ENCODE assay signal across 10 cellular contexts in the genomic region with DNA sequence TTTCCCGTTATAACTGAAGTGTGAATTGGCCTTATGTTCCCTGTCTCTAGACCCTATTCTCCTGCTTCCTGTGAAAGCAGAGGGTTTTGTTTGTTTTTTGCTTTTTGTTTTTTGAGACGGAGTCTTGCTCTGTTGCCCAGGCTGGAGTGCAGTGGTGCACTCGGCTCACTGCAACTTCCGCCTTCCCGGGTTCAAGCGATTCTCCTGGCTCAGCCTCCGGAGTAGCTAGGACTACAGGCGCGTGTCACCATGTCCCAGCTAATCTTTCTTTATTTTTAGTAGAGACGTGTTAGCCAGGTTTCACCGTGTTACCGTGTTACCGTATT. TPM values are rescaled to one million over a fixed set of nuclear protein-coding genes. Genes with fewer than 3 reads are reported as not detected.
DNase-seq lines count a peak whose midpoint lies in the region; ATAC-seq and TF ChIP-seq lines count a peak whose summit lies in the region.
"Had no signal": no experiment of that assay in that cellular context is flagged by ENCODE, and none has a peak within 500 bp of the region (broad histone marks: within the 10 kb centered on the region; RNA-seq: fewer than 3 reads in every experiment).

No MANE protein-coding gene starts in this region.

- no peak for TF ChIP-seq POLR2A in esophagus muscularis mucosa (IDR thresholded peaks at IDR 0.05; ENCODE audit: low read depth)
- TF ChIP-seq POLR2A in GM18505 (IDR thresholded peaks at IDR 0.05; ENCODE audit: borderline replicate concordance, extremely low read depth, insufficient read depth, insufficient read length), result no peak

- H3K79me2 ChIP-seq in PC-3 (ENCODE audit: low read length), result no peaks in the 10 kb centered on the region

- no peaks in the 10 kb centered on the region for H3K36me3 Mint-ChIP-seq in natural killer cell treated with Interleukin-12 subunit alpha and Interleukin-12 subunit beta and Interleukin-15 and Interleukin-18, amount 100 ng/mL, for 72 hours

- intact Hi-C loops in PC-3 (cut with micrococcal nuclease) (loop anchor here (1.0 kb wide), 1 partner anchor 59 kb away; no protein-coding TSS in a partner anchor), esophagus muscularis mucosa (cut with DNase I) (no loop called here)

- H3K9me3 Mint-ChIP-seq in natural killer cell treated with Interleukin-12 subunit alpha and Interleukin-12 subunit beta and Interleukin-15 and Interleukin-18, amount 100 ng/mL, for 72 hours, result no peaks in the 10 kb centered on the region

- H3K9me3 ChIP-seq in PC-3 (ENCODE audit: low read length), result no peaks in the 10 kb centered on the region
- no peaks in the 10 kb centered on the region for H3K9me3 ChIP-seq in esophagus muscularis mucosa

- peaks cover 7 to 8% of the 10 kb centered on the region in 2 donors for H3K27me3 Mint-ChIP-seq in natural killer cell treated with Interleukin-12 subunit alpha and Interleukin-12 subunit beta and Interleukin-15 and Interleukin-18, amount 100 ng/mL, for 72 hours

- H3K27me3 ChIP-seq in PC-3 (ENCODE audit: low read length), result no peaks in the 10 kb centered on the region
- no peaks in the 10 kb centered on the region for H3K27me3 ChIP-seq in esophagus muscularis mucosa

- TF ChIP-seq CTCF in AG09309 (IDR thresholded peaks at IDR 0.05; ENCODE audit: control insufficient read depth, insufficient read depth, low read depth, low read length, missing control alignments), result no peak
- TF ChIP-seq CTCF in PC-3 (conservative IDR thresholded peaks at IDR 0.05; ENCODE audit: low read depth, low read length), result no peak
- TF ChIP-seq CTCF in esophagus muscularis mucosa (IDR thresholded peaks at IDR 0.05), result no peak

- peak overlapping the region; percentile 41 for H3K4me3 ChIP-seq in AG09309 (ENCODE audit: control insufficient read depth, low read depth, low read length)
- H3K4me3 ChIP-seq in PC-3 (ENCODE audit: low read length), result peak overlapping the region; percentile 79
- peak overlapping the region; percentile 54 to 61 (median 59) for H3K4me3 ChIP-seq in esophagus muscularis mucosa

- BruUV-seq in PC-3 (replicated peaks; lab: Mats Ljungman, UMichigan), result no TSS peak

- CTCF ChIA-PET in PC-3 (lab: Charles Lee), result no interaction called here

- peaks cover 9 to 11% of the 10 kb centered on the region in 2 donors for H3K4me1 Mint-ChIP-seq in natural killer cell treated with Interleukin-12 subunit alpha and Interleukin-12 subunit beta and Interleukin-15 and Interleukin-18, amount 100 ng/mL, for 72 hours (ENCODE audit: low read depth in 2 of 2)

- H2AFZ ChIP-seq in PC-3 (ENCODE audit: low read length), result peak overlapping the region; percentile 92

- H3K36me3 ChIP-seq in PC-3 (ENCODE audit: low read depth, low read length) (no peaks in the 10 kb centered on the region; the same call in 1 of the 2 replicates), esophagus muscularis mucosa (peaks cover 9 to 31% (median 29%) of the 10 kb centered on the region in 4 donors)

- no peaks in the 10 kb centered on the region for H4K20me1 ChIP-seq in PC-3 (ENCODE audit: low read length)

- no peak for ATAC-seq in PC-3
- no peak for ATAC-seq in natural killer cell treated with Interleukin-12 subunit alpha and Interleukin-12 subunit beta and Interleukin-15 and Interleukin-18, amount 100 ng/mL, for 72 hours
- no peak for ATAC-seq in GM18505 (IDR thresholded peaks at IDR 0.05; ENCODE audit: unreplicated experiment)

- H3K9me2 ChIP-seq in PC-3 (replicated peaks; ENCODE audit: low read length), result no peaks in the 10 kb centered on the region

- peak overlapping the region; percentile 77 for H3K4me3 Mint-ChIP-seq in natural killer cell treated with Interleukin-12 subunit alpha and Interleukin-12 subunit beta and Interleukin-15 and Interleukin-18, amount 100 ng/mL, for 72 hours

- TF ChIP-seq EP300 in esophagus muscularis mucosa (IDR thresholded peaks at IDR 0.05), result no peak

- H3K4me1 ChIP-seq in PC-3 (ENCODE audit: insufficient read depth, low read length), result peaks cover 15% of the 10 kb centered on the region; the same call in 1 of the 2 replicates
- peaks cover 9 to 22% (median 20%) of the 10 kb centered on the region in 4 donors for H3K4me1 ChIP-seq in esophagus muscularis mucosa

- no peak overlapping the region for H3K9ac ChIP-seq in PC-3 (ENCODE audit: low read length)

- H3K27ac ChIP-seq in PC-3 (ENCODE audit: low read length) (no peak overlapping the region), esophagus muscularis mucosa (replicated peaks in 1 of 4) (no peak overlapping the region)

- peak overlapping the region; percentile 100 for H3K4me2 ChIP-seq in PC-3 (ENCODE audit: low read length)

- POLR2A ChIA-PET in PC-3 (lab: Charles Lee; ENCODE audit: unreplicated experiment), result interaction anchor here (0.6 kb wide), 1 partner anchor 175 kb away, joined by 4 read pairs; no protein-coding TSS in a partner anchor

- WGBS in esophagus muscularis mucosa, result 50% methylated on average over 13 of the region's 13 CpGs

- H3K27ac Mint-ChIP-seq in natural killer cell treated with Interleukin-12 subunit alpha and Interleukin-12 subunit beta and Interleukin-15 and Interleukin-18, amount 100 ng/mL, for 72 hours, result no peak overlapping the region

- no peaks in the 10 kb centered on the region for H3F3A ChIP-seq in PC-3 (ENCODE audit: low read length, unreplicated experiment)

- DNase-seq in AG09309 (ENCODE audit: low read depth) (no peak), PC-3 (no peak), esophagus muscularis mucosa (ENCODE audit: extremely low spot score) (no peak), NCI-H1105 treated with DMSO at 0.1 percent for 48 hours (lab: John Stamatoyannopoulos, UW) (no peak), MV-4-11 (lab: John Stamatoyannopoulos, UW) (no peak), NOMO-1 (lab: John Stamatoyannopoulos, UW; ENCODE audit: unreplicated experiment in 2 of 2) (no peak)
- no peak for DNase-seq in natural killer cell treated with Interleukin-12 subunit alpha and Interleukin-12 subunit beta and Interleukin-15 and Interleukin-18, amount 100 ng/mL, for 72 hours (ENCODE audit: low spot score)
- DNase-seq: KG1 had no signal

RNA-seq across cellular contexts. Expression of a gene that starts 0.7 kb away (rescaled TPM):
- total RNA-seq in PC-3 (2014; rRNA removed), result 0.47 and 1.2 TPM in 2 replicates
- total RNA-seq in esophagus muscularis mucosa, result 1 to 10 TPM in 3 of 4 donors, not detected in 1; 2.3 to 4.5 (median 3.6) TPM
- 1 to 10 TPM in 1 of 2 donors, under 1 TPM in 1; 0.26 to 1.1 TPM for total RNA-seq in natural killer cell treated with Interleukin-12 subunit alpha and Interleukin-12 subunit beta and Interleukin-15 and Interleukin-18, amount 100 ng/mL, for 72 hours

RNA-seq across cellular contexts. Expression of a gene that starts 19.1 kb away (rescaled TPM):
- 35.9 and 40.8 TPM in 2 replicates for total RNA-seq in PC-3 (2014; rRNA removed)
- 10 to 100 TPM; 13.4 to 31.3 (median 21.8) TPM for total RNA-seq in esophagus muscularis mucosa
- total RNA-seq in natural killer cell treated with Interleukin-12 subunit alpha and Interleukin-12 subunit beta and Interleukin-15 and Interleukin-18, amount 100 ng/mL, for 72 hours, result 10 to 100 TPM; 14.1 to 18.7 TPM

RNA-seq across cellular contexts. Expression of a gene that starts 24.5 kb away (rescaled TPM):
- total RNA-seq in PC-3 (2014; rRNA removed), result 54.1 and 55.6 TPM in 2 replicates
- 10 to 100 TPM; 35.3 to 48.2 (median 42.4) TPM for total RNA-seq in esophagus muscularis mucosa
- 10 to 100 TPM; 38.9 to 47.8 TPM for total RNA-seq in natural killer cell treated with Interleukin-12 subunit alpha and Interleukin-12 subunit beta and Interleukin-15 and Interleukin-18, amount 100 ng/mL, for 72 hours

RNA-seq across cellular contexts. Expression of a gene that starts 30.6 kb away (rescaled TPM):
- total RNA-seq in PC-3 (2014; rRNA removed) (37.5 and 42.2 TPM in 2 replicates), esophagus muscularis mucosa (10 to 100 TPM; 24.5 to 39.6 (median 34.3) TPM)
- 10 to 100 TPM; 35.4 to 38.2 TPM for total RNA-seq in natural killer cell treated with Interleukin-12 subunit alpha and Interleukin-12 subunit beta and Interleukin-15 and Interleukin-18, amount 100 ng/mL, for 72 hours

RNA-seq across cellular contexts. Expression of a gene that starts 44.0 kb away (rescaled TPM):
- total RNA-seq in PC-3 (2014; rRNA removed), result not detected in 2 replicates
- under 1 TPM in 1 of 4 donors, not detected in 3; 0.50 TPM for total RNA-seq in esophagus muscularis mucosa
- total RNA-seq in natural killer cell treated with Interleukin-12 subunit alpha and Interleukin-12 subunit beta and Interleukin-15 and Interleukin-18, amount 100 ng/mL, for 72 hours, result not detected
- total RNA-seq: T-helper 1 cell treated with Interleukin-12 subunit alpha and Interleukin-12 subunit beta and Interleukin-4 antibody, amounts not matched to agents 30 ng/mL and 1 ng/mL, for 36 hours had no signal
